ENCODE assay signal across 13 cellular contexts in genomic region chr17:80781188-80781577, GRCh38.
DNase-seq lines count a peak whose midpoint lies in the region; TF ChIP-seq lines count a peak whose summit lies in the region.
"Had no signal": no experiment of that assay in that cellular context is flagged by ENCODE, and none has a peak within 500 bp of the region (broad histone marks: within the 10 kb centered on the region; RNA-seq: fewer than 3 reads in every experiment).

No MANE protein-coding gene starts in this region.

- H3K4me1 Mint-ChIP-seq in activated naive CD8-positive, alpha-beta T cell (ENCODE audit: low read depth): peaks cover 74% of the 10 kb centered on the region
- H3K4me1 Mint-ChIP-seq in type B pancreatic cell (ENCODE audit: unreplicated experiment): peaks cover 32% of the 10 kb centered on the region

- H3K27ac Mint-ChIP-seq in activated naive CD8-positive, alpha-beta T cell: peak overlapping the region; percentile 94
- no peak overlapping the region for H3K27ac Mint-ChIP-seq in type B pancreatic cell

- peak overlapping the region; percentile 100 for H3K27ac ChIP-seq in DOHH2 (ENCODE audit: low read depth, low read length)

- TF ChIP-seq CTCF in DOHH2 (IDR thresholded peaks at IDR 0.05; ENCODE audit: low read depth, low read length, poor library complexity, severe bottlenecking) (peak; percentile 31), Loucy (conservative IDR thresholded peaks at IDR 0.05; ENCODE audit: low read length) (no peak), type B pancreatic cell (conservative IDR thresholded peaks at IDR 0.05) (no peak)

- intact Hi-C loops in posterior vena cava (cut with DNase I): loop anchor here in 1 of 2 donors (5.0 kb wide), 1 partner anchor 1854 kb away; the partner anchor contains the start of gene TIMP2

- H3K27me3 Mint-ChIP-seq in activated naive CD8-positive, alpha-beta T cell: no peaks in the 10 kb centered on the region
- H3K27me3 Mint-ChIP-seq in type B pancreatic cell: no peaks in the 10 kb centered on the region

- no peaks in the 10 kb centered on the region for H3K9me3 Mint-ChIP-seq in activated naive CD8-positive, alpha-beta T cell (ENCODE audit: low read depth)
- no peaks in the 10 kb centered on the region for H3K9me3 Mint-ChIP-seq in type B pancreatic cell

- no peak overlapping the region for H2AFZ ChIP-seq in Loucy (ENCODE audit: low read length)

- peak overlapping the region; percentile 69 for H3K4me3 Mint-ChIP-seq in activated naive CD8-positive, alpha-beta T cell
- no peak overlapping the region for H3K4me3 Mint-ChIP-seq in type B pancreatic cell

- H3K4me3 ChIP-seq in DOHH2 (ENCODE audit: low read length): peak overlapping the region; percentile 78
- H3K4me3 ChIP-seq in Loucy (ENCODE audit: low read length, poor library complexity, severe bottlenecking): peak overlapping the region; percentile 23
- H3K4me3 ChIP-seq: breast epithelium, HAP-1, MG63 had no signal

- peaks cover 24% of the 10 kb centered on the region for H3F3A ChIP-seq in DOHH2 (ENCODE audit: control insufficient read depth, insufficient read depth)
- peaks cover 4% of the 10 kb centered on the region; the same call in 1 of the 2 replicates for H3F3A ChIP-seq in Loucy (ENCODE audit: low read depth)

- H3K9ac ChIP-seq in Loucy (ENCODE audit: low read depth, low read length, poor library complexity, severe bottlenecking): peak overlapping the region; percentile 76

- H3K9me2 ChIP-seq in DOHH2 (replicated peaks; ENCODE audit: control insufficient read depth, low read length): no peaks in the 10 kb centered on the region
- H3K9me2 ChIP-seq in Loucy (replicated peaks; ENCODE audit: low read depth, low read length): no peaks in the 10 kb centered on the region

- H3K27me3 ChIP-seq in DOHH2 (ENCODE audit: control insufficient read depth, low read length): no peaks in the 10 kb centered on the region
- no peaks in the 10 kb centered on the region for H3K27me3 ChIP-seq in Loucy (ENCODE audit: insufficient read depth, low read length, poor library complexity, severe bottlenecking)
- H3K27me3 ChIP-seq: breast epithelium, MG63 had no signal

- peak; percentile 83 for DNase-seq in posterior vena cava (ENCODE audit: low spot score)
- no peak for DNase-seq in OCI-M1 (lab: John Stamatoyannopoulos, UW)
- no peak for DNase-seq in kidney tubule cell (ENCODE audit: low spot score)
- DNase-seq in type B pancreatic cell (ENCODE audit: extremely low spot score, unreplicated experiment): no peak
- DNase-seq: activated CD4-positive, alpha-beta T cell treated with anti-CD3 and anti-CD28 coated beads for 1 hour; EL; left cardiac atrium; MG63 had no signal

- H3K9me3 ChIP-seq in DOHH2 (ENCODE audit: control insufficient read depth, insufficient read depth, low read length): no peaks in the 10 kb centered on the region
- no peaks in the 10 kb centered on the region for H3K9me3 ChIP-seq in Loucy (ENCODE audit: insufficient read depth, low read depth, low read length)
- H3K9me3 ChIP-seq: breast epithelium, HAP-1, MG63 had no signal

- H3K36me3 ChIP-seq in DOHH2 (ENCODE audit: control insufficient read depth, low read length): peaks cover 39% of the 10 kb centered on the region
- no peaks in the 10 kb centered on the region for H3K36me3 ChIP-seq in Loucy (ENCODE audit: insufficient read depth, low read length)
- H3K36me3 ChIP-seq: breast epithelium, HAP-1 had no signal

- H4K20me1 ChIP-seq in DOHH2 (ENCODE audit: control insufficient read depth, insufficient read depth, low read depth, low read length) (no peaks in the 10 kb centered on the region), Loucy (ENCODE audit: insufficient read depth, low read length, poor library complexity, severe bottlenecking) (no peaks in the 10 kb centered on the region)

- H3K4me2 ChIP-seq in DOHH2 (ENCODE audit: low read length) (peak overlapping the region; percentile 99), Loucy (ENCODE audit: low read depth, low read length, poor library complexity, severe bottlenecking) (peak overlapping the region; percentile 62)

- H3K79me2 ChIP-seq in DOHH2 (ENCODE audit: control insufficient read depth, low read length) (peaks cover 65% of the 10 kb centered on the region), Loucy (ENCODE audit: insufficient read depth, low read length) (peaks cover 26% of the 10 kb centered on the region)

- peaks cover 79% of the 10 kb centered on the region for H3K4me1 ChIP-seq in DOHH2 (ENCODE audit: control insufficient read depth, low read length)
- H3K4me1 ChIP-seq in Loucy (ENCODE audit: insufficient read depth, low read length, poor library complexity, severe bottlenecking): peaks cover 57% of the 10 kb centered on the region
- H3K4me1 ChIP-seq: breast epithelium, HAP-1 had no signal

- H3K36me3 Mint-ChIP-seq in activated naive CD8-positive, alpha-beta T cell: peaks cover 9% of the 10 kb centered on the region
- H3K36me3 Mint-ChIP-seq in type B pancreatic cell: peaks cover 12% of the 10 kb centered on the region
